In genomic region chr3:65483475-65483874, GRCh38 we compare ENCODE assay signal across 11 cellular contexts.
DNase-seq lines count a peak whose midpoint lies in the region; ATAC-seq, FAIRE-seq and TF ChIP-seq lines count a peak whose summit lies in the region.
"Had no signal": no experiment of that assay in that cellular context is flagged by ENCODE, and none has a peak within 500 bp of the region (broad histone marks: within the 10 kb centered on the region; RNA-seq: fewer than 3 reads in every experiment).

No MANE protein-coding gene starts in this region.

- H3K36me3 Mint-ChIP-seq in astrocyte (ENCODE audit: low read depth, unreplicated experiment) (peaks cover 5% of the 10 kb centered on the region), progenitor cell of endocrine pancreas (ENCODE audit: insufficient read depth) (no peaks in the 10 kb centered on the region)
- H3K36me3 Mint-ChIP-seq: stimulated activated memory B cell treated with anti-CD40 and anti-IgM and Interleukin-4, amounts not matched to agents 10 μg/mL and 1 μg/mL and 100 μg/mL, for 72 hours had no signal

- H3K4me3 Mint-ChIP-seq in astrocyte (ENCODE audit: unreplicated experiment) (no peak overlapping the region), progenitor cell of endocrine pancreas (ENCODE audit: low read depth) (no peak overlapping the region)
- H3K4me3 Mint-ChIP-seq: stimulated activated memory B cell treated with anti-CD40 and anti-IgM and Interleukin-4, amounts not matched to agents 10 μg/mL and 1 μg/mL and 100 μg/mL, for 72 hours had no signal

- H3K4me1 ChIP-seq in astrocyte (ENCODE audit: insufficient read depth, low read length) (no peaks in the 10 kb centered on the region), left ventricle myocardium inferior (peaks cover 82% of the 10 kb centered on the region)

- H3K27ac ChIP-seq in astrocyte (ENCODE audit: low read depth, low read length) (no peak overlapping the region), left ventricle myocardium inferior (replicated peaks) (peak overlapping the region; percentile 89)

- ATAC-seq in GM18498 (IDR thresholded peaks at IDR 0.05; ENCODE audit: unreplicated experiment) (no peak), HG02610 (IDR thresholded peaks at IDR 0.05; ENCODE audit: unreplicated experiment) (no peak)
- ATAC-seq: stimulated activated memory B cell treated with anti-CD40 and anti-IgM and Interleukin-4, amounts not matched to agents 10 μg/mL and 1 μg/mL and 100 μg/mL, for 72 hours had no signal

- H3K4me3 ChIP-seq in astrocyte (ENCODE audit: insufficient read depth, low read depth, low read length) (no peak overlapping the region), left ventricle myocardium inferior (peak overlapping the region; percentile 29)

- no peak overlapping the region for H3K4me2 ChIP-seq in astrocyte (ENCODE audit: low read length)

- no peak overlapping the region for H2AFZ ChIP-seq in astrocyte (ENCODE audit: low read depth, low read length)

- H3K9me3 ChIP-seq in astrocyte (ENCODE audit: insufficient read depth, low read depth, low read length): no peaks in the 10 kb centered on the region
- no peaks in the 10 kb centered on the region for H3K9me3 ChIP-seq in left ventricle myocardium inferior (replicated peaks)

- H3K27me3 Mint-ChIP-seq in astrocyte (ENCODE audit: low read depth, unreplicated experiment) (no peaks in the 10 kb centered on the region), progenitor cell of endocrine pancreas (no peaks in the 10 kb centered on the region)
- H3K27me3 Mint-ChIP-seq: stimulated activated memory B cell treated with anti-CD40 and anti-IgM and Interleukin-4, amounts not matched to agents 10 μg/mL and 1 μg/mL and 100 μg/mL, for 72 hours had no signal

- no peak overlapping the region for H3K9ac ChIP-seq in astrocyte (ENCODE audit: low read length)

- FAIRE-seq in astrocyte (lab: Jason Lieb, UNC): no peak
- FAIRE-seq: G401.6 had no signal

- intact Hi-C loops in left ventricle myocardium inferior (cut with micrococcal nuclease): no loop called here

- H3K79me2 ChIP-seq in astrocyte (ENCODE audit: insufficient read depth, low read length): peaks cover 3% of the 10 kb centered on the region

- H3K27ac Mint-ChIP-seq in astrocyte (ENCODE audit: unreplicated experiment) (no peak overlapping the region), progenitor cell of endocrine pancreas (peak overlapping the region; percentile 65)
- H3K27ac Mint-ChIP-seq: stimulated activated memory B cell treated with anti-CD40 and anti-IgM and Interleukin-4, amounts not matched to agents 10 μg/mL and 1 μg/mL and 100 μg/mL, for 72 hours had no signal

- peaks cover 2% of the 10 kb centered on the region for H3K9me3 Mint-ChIP-seq in astrocyte (ENCODE audit: unreplicated experiment)
- no peaks in the 10 kb centered on the region for H3K9me3 Mint-ChIP-seq in progenitor cell of endocrine pancreas (ENCODE audit: low read depth)

- no peaks in the 10 kb centered on the region for H3K27me3 ChIP-seq in astrocyte (ENCODE audit: insufficient read depth, low read length)
- no peaks in the 10 kb centered on the region for H3K27me3 ChIP-seq in left ventricle myocardium inferior (ENCODE audit: low read depth)

- DNase-seq in ELF-1 (ENCODE audit: low read depth, low spot score) (peak; percentile 48), astrocyte (ENCODE audit: low read depth) (peak; percentile 23), left ventricle myocardium inferior (peak; percentile 74), progenitor cell of endocrine pancreas (ENCODE audit: low spot score, unreplicated experiment) (no peak), T-helper 2 cell (no peak), cortex of kidney (lab: John Stamatoyannopoulos, UW) (no peak)
- DNase-seq: GOT3 had no signal

- TF ChIP-seq CTCF in astrocyte (IDR thresholded peaks at IDR 0.05; ENCODE audit: insufficient read depth, low read depth, low read length): no peak
- no peak for TF ChIP-seq CTCF in left ventricle myocardium inferior (IDR thresholded peaks at IDR 0.05; ENCODE audit: borderline replicate concordance)
- TF ChIP-seq CTCF in progenitor cell of endocrine pancreas (IDR thresholded peaks at IDR 0.05; ENCODE audit: unreplicated experiment): no peak

- peaks cover 21% of the 10 kb centered on the region for H3K4me1 Mint-ChIP-seq in astrocyte (ENCODE audit: low read depth, unreplicated experiment)
- H3K4me1 Mint-ChIP-seq in progenitor cell of endocrine pancreas (ENCODE audit: low read depth): peaks cover 41% of the 10 kb centered on the region
- H3K4me1 Mint-ChIP-seq: stimulated activated memory B cell treated with anti-CD40 and anti-IgM and Interleukin-4, amounts not matched to agents 10 μg/mL and 1 μg/mL and 100 μg/mL, for 72 hours had no signal

- peaks cover 37% of the 10 kb centered on the region for H4K20me1 ChIP-seq in astrocyte (ENCODE audit: insufficient read depth, low read length)

- H3K36me3 ChIP-seq in astrocyte (ENCODE audit: insufficient read depth, low read length): no peaks in the 10 kb centered on the region
- H3K36me3 ChIP-seq in left ventricle myocardium inferior: no peaks in the 10 kb centered on the region

Comparison
In these comparisons a context has a peak if more than half of its experiments do, and no peak if none do; other contexts are left out.
1. DNase-seq: peak in ELF-1 (single experiment), astrocyte (single experiment) and left ventricle myocardium inferior (single experiment); none in progenitor cell of endocrine pancreas (single experiment), T-helper 2 cell (0 of 5) and cortex of kidney (single experiment).